9 cellular contexts compared by ENCODE assay signal in genomic region chr17:36486204-36487194, GRCh38. TPM values are rescaled to one million over a fixed set of nuclear protein-coding genes. Genes with fewer than 3 reads are reported as not detected.
A peak's percentile ranks its signal among the peaks of the same experiment; 100 is the strongest.
DNase-seq lines count a peak whose midpoint lies in the region; ATAC-seq, FAIRE-seq and TF ChIP-seq lines count a peak whose summit lies in the region.
"Had no signal": no experiment of that assay in that cellular context is flagged by ENCODE, and none has a peak within 500 bp of the region (broad histone marks: within the 10 kb centered on the region; RNA-seq: fewer than 3 reads in every experiment).

TSS of gene ZNHIT3 (plus strand) at chr17:36486681. CDS start at chr17:36486700, 19 bp downstream.

- peak within 1 kb of the TSS; percentile 97 for H3K27ac Mint-ChIP-seq in chondrocyte (ENCODE audit: unreplicated experiment)

- H3K36me3 Mint-ChIP-seq in chondrocyte (ENCODE audit: low read depth), result peaks cover 8% of the 10 kb centered on the region

- DNase-seq in Ammon's horn (ENCODE audit: low spot score), result peak; percentile 98
- DNase-seq in GM19239 (ENCODE audit: insufficient read length, low spot score), result peak; percentile 95
- DNase-seq in NCI-H510A treated with DMSO at 0.1 percent for 48 hours (lab: John Stamatoyannopoulos, UW), result peak; percentile 95
- DNase-seq in activated CD4-positive, alpha-beta T cell treated with anti-CD3 and anti-CD28 coated beads for 24 hours (ENCODE audit: low read depth in 2 of 2), result peak; percentile 79 to 83
- DNase-seq in chondrocyte (ENCODE audit: low spot score), result peak; percentile 94
- peak; percentile 86 for DNase-seq in kidney glomerular epithelial cell (lab: John Stamatoyannopoulos, UW)
- peak; percentile 84 to 85 for DNase-seq in stimulated activated CD4-positive, alpha-beta T cell treated with anti-CD3 and anti-CD28 coated beads, Interleukin-15, amount 100 ng/mL, for 48 hours (ENCODE audit: low read depth in 2 of 2)

- H3K4me1 Mint-ChIP-seq in chondrocyte (ENCODE audit: low read depth), result peaks cover 33% of the 10 kb centered on the region

- H3K9me3 Mint-ChIP-seq in chondrocyte (ENCODE audit: low read depth), result peaks cover 5% of the 10 kb centered on the region

- TF ChIP-seq CTCF in chondrocyte (IDR thresholded peaks at IDR 0.05), result no peak

- peak within 1 kb of the TSS; percentile 99 for H3K4me3 Mint-ChIP-seq in chondrocyte (ENCODE audit: unreplicated experiment)

- no peak for FAIRE-seq in GM19239 (lab: Jason Lieb, UNC)
- FAIRE-seq: colon had no signal

- peaks cover 11% of the 10 kb centered on the region for H3K27me3 Mint-ChIP-seq in chondrocyte (ENCODE audit: low read depth)

- ATAC-seq in HG03442 (IDR thresholded peaks at IDR 0.05; ENCODE audit: unreplicated experiment), result peak; percentile 85

RNA-seq across cellular contexts. Expression of gene ZNHIT3, which starts in this region (rescaled TPM):
- 24.7 to 25.9 TPM (median 25.2 TPM) in 3 replicates for total RNA-seq in chondrocyte

Comparison
In these comparisons a context has a peak if more than half of its experiments do, and no peak if none do; other contexts are left out.
1. Peak in every context shown above with its lines: DNase-seq and ATAC-seq.